ENCODE assay signal across 13 cellular contexts in the genomic region with DNA sequence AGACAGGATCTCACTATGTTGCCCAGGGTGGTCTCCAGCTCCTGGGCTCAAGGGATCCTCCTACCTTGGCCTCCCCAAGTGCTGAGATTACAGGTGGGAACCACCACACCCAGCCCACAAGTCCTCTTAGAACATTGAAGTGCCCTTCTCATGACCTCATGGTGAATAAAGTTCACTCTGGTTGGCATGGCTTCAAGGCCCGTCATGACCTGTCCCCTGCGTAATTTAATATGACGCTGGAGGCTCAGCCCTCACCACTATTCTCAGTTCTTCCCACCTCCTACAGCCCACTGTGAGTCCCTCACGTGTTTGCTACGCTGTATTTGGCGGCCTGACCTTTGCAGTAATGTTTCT. TPM values are rescaled to one million over a fixed set of nuclear protein-coding genes. Genes with fewer than 3 reads are reported as not detected.
A peak's percentile ranks its signal among the peaks of the same experiment; 100 is the strongest.
DNase-seq lines count a peak whose midpoint lies in the region; ATAC-seq and TF ChIP-seq lines count a peak whose summit lies in the region.
"Had no signal": no experiment of that assay in that cellular context is flagged by ENCODE, and none has a peak within 500 bp of the region (broad histone marks: within the 10 kb centered on the region; RNA-seq: fewer than 3 reads in every experiment).

No MANE protein-coding gene starts in this region.

- TF ChIP-seq CTCF in HEK293 (tag by site-specific recombination; IDR thresholded peaks at IDR 0.05) (no peak), neural crest cell (conservative IDR thresholded peaks at IDR 0.05) (no peak), foreskin fibroblast (IDR thresholded peaks at IDR 0.05; ENCODE audit: low read depth, low read length) (no peak)

- H3K4me3 ChIP-seq in HEK293 (ENCODE audit: low read depth, low read length) = no peak overlapping the region
- no peak overlapping the region for H3K4me3 ChIP-seq in foreskin fibroblast (ENCODE audit: low read depth in 1 of 2, low read length in 2 of 2)

- no peaks in the 10 kb centered on the region for H3K9me3 Mint-ChIP-seq in activated CD4-positive, alpha-beta T cell treated with anti-CD3 and anti-CD28 coated beads for 36 hours (ENCODE audit: low read depth)
- H3K9me3 Mint-ChIP-seq in activated naive CD8-positive, alpha-beta T cell treated with anti-CD3 and anti-CD28 coated beads, Interleukin-2, amount 10 ng/mL, durations not matched to agents 7 days and 5 days = no peaks in the 10 kb centered on the region
- no peaks in the 10 kb centered on the region for H3K9me3 Mint-ChIP-seq in neural crest cell

- ATAC-seq in activated CD4-positive, alpha-beta T cell treated with anti-CD3 and anti-CD28 coated beads for 36 hours = no peak
- ATAC-seq in activated naive CD8-positive, alpha-beta T cell treated with anti-CD3 and anti-CD28 coated beads, Interleukin-2, amount 10 ng/mL, durations not matched to agents 7 days and 5 days (ENCODE audit: low read depth) = no peak
- ATAC-seq in HG02678 (IDR thresholded peaks at IDR 0.05; ENCODE audit: unreplicated experiment) = no peak
- ATAC-seq: A549 had no signal

- peaks cover 7 to 30% of the 10 kb centered on the region in 2 experiments; a peak in 2 of 3 replicates for H3K36me3 ChIP-seq in HEK293 (ENCODE audit: control insufficient read depth in 2 of 2, insufficient read depth in 1 of 2, low read length in 2 of 2)

- peak overlapping the region; percentile 25 for H3K27ac Mint-ChIP-seq in activated CD4-positive, alpha-beta T cell treated with anti-CD3 and anti-CD28 coated beads for 36 hours
- no peak overlapping the region for H3K27ac Mint-ChIP-seq in activated naive CD8-positive, alpha-beta T cell treated with anti-CD3 and anti-CD28 coated beads, Interleukin-2, amount 10 ng/mL, durations not matched to agents 7 days and 5 days
- peak overlapping the region; percentile 6 for H3K27ac Mint-ChIP-seq in neural crest cell (ENCODE audit: unreplicated experiment)

- H3K27ac ChIP-seq in HEK293 (ENCODE audit: extremely low read depth, low read depth, low read length) = no peak overlapping the region
- H3K27ac ChIP-seq: A549 had no signal

- H3K9me3 ChIP-seq in HEK293 (ENCODE audit: control insufficient read depth, insufficient read depth, low read depth, low read length) = no peaks in the 10 kb centered on the region
- H3K9me3 ChIP-seq: A549 had no signal

- DNase-seq in activated CD4-positive, alpha-beta T cell treated with anti-CD3 and anti-CD28 coated beads for 36 hours = no peak
- DNase-seq in activated CD4-positive, alpha-beta T cell treated with anti-CD3 and anti-CD28 coated beads for 1 hour = no peak
- no peak for DNase-seq in activated naive CD8-positive, alpha-beta T cell treated with anti-CD3 and anti-CD28 coated beads, Interleukin-2, amount 10 ng/mL, durations not matched to agents 7 days and 5 days
- no peak for DNase-seq in neural crest cell (ENCODE audit: low read depth, low spot score)
- no peak for DNase-seq in foreskin fibroblast
- DNase-seq in SW480 (ENCODE audit: low spot score) = no peak
- DNase-seq: activated CD8-positive, alpha-beta memory T cell treated with anti-CD3 and anti-CD28 coated beads, Interleukin-2, amount 50 U/mL, for 4 hours; GF-D8; NCI-H2107; NCI-H748 treated with DMSO at 0.1 percent for 48 hours had no signal

- peaks cover 13% of the 10 kb centered on the region for H3K27me3 Mint-ChIP-seq in activated CD4-positive, alpha-beta T cell treated with anti-CD3 and anti-CD28 coated beads for 36 hours
- H3K27me3 Mint-ChIP-seq in activated naive CD8-positive, alpha-beta T cell treated with anti-CD3 and anti-CD28 coated beads, Interleukin-2, amount 10 ng/mL, durations not matched to agents 7 days and 5 days = peaks cover 27% of the 10 kb centered on the region
- H3K27me3 Mint-ChIP-seq in neural crest cell (ENCODE audit: low read depth) = peaks cover 23% of the 10 kb centered on the region

- intact Hi-C loops in activated CD4-positive, alpha-beta T cell treated with anti-CD3 and anti-CD28 coated beads for 36 hours (cut with DNase I, micrococcal nuclease) = no loop called here

- peaks cover 4% of the 10 kb centered on the region for H3K36me3 Mint-ChIP-seq in activated CD4-positive, alpha-beta T cell treated with anti-CD3 and anti-CD28 coated beads for 36 hours (ENCODE audit: low read depth)
- H3K36me3 Mint-ChIP-seq in activated naive CD8-positive, alpha-beta T cell treated with anti-CD3 and anti-CD28 coated beads, Interleukin-2, amount 10 ng/mL, durations not matched to agents 7 days and 5 days = peaks cover 11% of the 10 kb centered on the region
- peaks cover 3% of the 10 kb centered on the region for H3K36me3 Mint-ChIP-seq in neural crest cell (ENCODE audit: low read depth)

- POLR2A ChIA-PET in activated CD4-positive, alpha-beta T cell treated with anti-CD3 and anti-CD28 coated beads for 36 hours (lab: Charles Lee) = no interaction called here
- POLR2A ChIA-PET in HEK293 (lab: Yijun Ruan, JAX) = no interaction called here
- POLR2A ChIA-PET in activated naive CD8-positive, alpha-beta T cell treated with anti-CD3 and anti-CD28 coated beads, Interleukin-2, amount 10 ng/mL, durations not matched to agents 7 days and 5 days (lab: Charles Lee) = interaction anchor here (0.9 kb wide), 1 partner anchor 436 kb away, joined by 4 read pairs; no protein-coding TSS in a partner anchor

- H3K4me1 ChIP-seq in HEK293 (ENCODE audit: control insufficient read depth, insufficient read depth, low read length) = peaks cover 4% of the 10 kb centered on the region

- CTCF ChIA-PET in activated CD4-positive, alpha-beta T cell treated with anti-CD3 and anti-CD28 coated beads for 36 hours (lab: Charles Lee) = interaction anchor here (0.6 to 1.0 kb wide), 2 partner anchors 10 to 1985 kb away, joined by 3 to 5 read pairs; no protein-coding TSS in a partner anchor
- CTCF ChIA-PET in HEK293 (lab: Yijun Ruan, JAX) = interaction anchor here (0.6 kb wide), 1 partner anchor 9 kb away, joined by 4 read pairs; no protein-coding TSS in a partner anchor

- peak overlapping the region; percentile 81 for H3K4me3 Mint-ChIP-seq in activated CD4-positive, alpha-beta T cell treated with anti-CD3 and anti-CD28 coated beads for 36 hours
- peak overlapping the region; percentile 84 for H3K4me3 Mint-ChIP-seq in activated naive CD8-positive, alpha-beta T cell treated with anti-CD3 and anti-CD28 coated beads, Interleukin-2, amount 10 ng/mL, durations not matched to agents 7 days and 5 days
- H3K4me3 Mint-ChIP-seq in neural crest cell = peak overlapping the region; percentile 97

- H3K4me1 Mint-ChIP-seq in activated CD4-positive, alpha-beta T cell treated with anti-CD3 and anti-CD28 coated beads for 36 hours = peaks cover 23% of the 10 kb centered on the region
- peaks cover 14% of the 10 kb centered on the region for H3K4me1 Mint-ChIP-seq in activated naive CD8-positive, alpha-beta T cell treated with anti-CD3 and anti-CD28 coated beads, Interleukin-2, amount 10 ng/mL, durations not matched to agents 7 days and 5 days
- peaks cover 39% of the 10 kb centered on the region for H3K4me1 Mint-ChIP-seq in neural crest cell

TF ChIP-seq in HEK293, 187 proteins besides CTCF, POLR2A, EP300 and RAD21:
- no peak for TF ChIP-seq ZEB2 (tag by site-specific recombination; IDR thresholded peaks at IDR 0.05)
- TF ChIP-seq ZNF777 (tag by site-specific recombination; IDR thresholded peaks at IDR 0.05; ENCODE audit: borderline replicate concordance) = no peak
- TF ChIP-seq EGR2 (tag by site-specific recombination; IDR thresholded peaks at IDR 0.05; ENCODE audit: low read depth) = 0 out of 2 replicates have a peak, but pooled peaks have one; percentile 27
- no peak for TF ChIP-seq ZNF16 (tag by site-specific recombination; IDR thresholded peaks at IDR 0.05; ENCODE audit: low read depth)

RNA-seq across cellular contexts. Expression of a gene that starts 1.9 kb away (rescaled TPM):
- 10 to 100 TPM; 12.3 to 13.0 TPM for total RNA-seq in activated CD4-positive, alpha-beta T cell treated with anti-CD3 and anti-CD28 coated beads for 36 hours
- 10 to 100 TPM; 17.8 to 23.1 TPM for total RNA-seq in activated naive CD8-positive, alpha-beta T cell treated with anti-CD3 and anti-CD28 coated beads, Interleukin-2, amount 10 ng/mL, durations not matched to agents 7 days and 5 days
- total RNA-seq in neural crest cell = 34.9 and 38.0 TPM in 2 replicates

RNA-seq across cellular contexts. Expression of a gene that starts 59.5 kb away (rescaled TPM):
- total RNA-seq in activated CD4-positive, alpha-beta T cell treated with anti-CD3 and anti-CD28 coated beads for 36 hours = 10 to 100 TPM; 22.7 to 27.5 TPM
- 1 to 10 TPM; 2.5 to 2.8 TPM for total RNA-seq in activated naive CD8-positive, alpha-beta T cell treated with anti-CD3 and anti-CD28 coated beads, Interleukin-2, amount 10 ng/mL, durations not matched to agents 7 days and 5 days
- total RNA-seq in neural crest cell = 1.6 and 1.9 TPM in 2 replicates
